ENCODE assay signal across 15 cellular contexts in genomic region chr6:71334768-71335167, GRCh38. TPM values are rescaled to one million over a fixed set of nuclear protein-coding genes. Genes with fewer than 3 reads are reported as not detected.
DNase-seq lines count a peak whose midpoint lies in the region; ATAC-seq and TF ChIP-seq lines count a peak whose summit lies in the region.
"Had no signal": no experiment of that assay in that cellular context is flagged by ENCODE, and none has a peak within 500 bp of the region (broad histone marks: within the 10 kb centered on the region; RNA-seq: fewer than 3 reads in every experiment).

No MANE protein-coding gene starts in this region.

- DNase-seq in activated naive CD4-positive, alpha-beta T cell treated with anti-CD3 and anti-CD28 coated beads, Interleukin-2, amount 50 U/mL, for 72 hours (ENCODE audit: low spot score in 2 of 2): no peak
- no peak for DNase-seq in activated naive CD4-positive, alpha-beta T cell treated with anti-CD3 and anti-CD28 coated beads, Interleukin-2, amount 10 ng/mL, durations not matched to agents 7 days and 5 days
- DNase-seq in WTC11 (ENCODE audit: low spot score): no peak
- DNase-seq in stimulated activated naive CD8-positive, alpha-beta T cell treated with anti-CD3 and anti-CD28 coated beads, Interleukin-15, Interleukin-2, amounts not matched to agents 100 U/mL and 50 U/mL, for 24 hours: no peak
- no peak for DNase-seq in NCI-H1694 (lab: John Stamatoyannopoulos, UW)
- no peak for DNase-seq in NCI-H82 treated with DMSO at 0.1 percent for 48 hours (lab: John Stamatoyannopoulos, UW; ENCODE audit: unreplicated experiment)
- DNase-seq: activated CD8-positive, alpha-beta memory T cell treated with anti-CD3 and anti-CD28 coated beads for 24 hours; activated naive CD4-positive, alpha-beta T cell treated with anti-CD3 and anti-CD28 coated beads for 36 hours; caudate nucleus; NCI-H1417; NCI-H524; T1000 had no signal

- no peak overlapping the region for H3K27ac Mint-ChIP-seq in activated naive CD4-positive, alpha-beta T cell treated with anti-CD3 and anti-CD28 coated beads, Interleukin-2, amount 50 U/mL, for 72 hours
- no peak overlapping the region for H3K27ac Mint-ChIP-seq in activated naive CD4-positive, alpha-beta T cell treated with anti-CD3 and anti-CD28 coated beads, Interleukin-2, amount 10 ng/mL, durations not matched to agents 7 days and 5 days
- H3K27ac Mint-ChIP-seq in WTC11: peak overlapping the region; percentile 54; the same call in 1 of the 2 replicates
- H3K27ac Mint-ChIP-seq: activated naive CD4-positive, alpha-beta T cell treated with anti-CD3 and anti-CD28 coated beads for 36 hours had no signal

- H3K4me1 Mint-ChIP-seq in activated naive CD4-positive, alpha-beta T cell treated with anti-CD3 and anti-CD28 coated beads, Interleukin-2, amount 10 ng/mL, durations not matched to agents 7 days and 5 days: no peaks in the 10 kb centered on the region
- H3K4me1 Mint-ChIP-seq in WTC11: peaks cover 25% of the 10 kb centered on the region

- TF ChIP-seq CTCF in WTC11 (IDR thresholded peaks at IDR 0.05): no peak

- no peaks in the 10 kb centered on the region for H3K9me3 Mint-ChIP-seq in activated naive CD4-positive, alpha-beta T cell treated with anti-CD3 and anti-CD28 coated beads, Interleukin-2, amount 50 U/mL, for 72 hours
- no peaks in the 10 kb centered on the region for H3K9me3 Mint-ChIP-seq in activated naive CD4-positive, alpha-beta T cell treated with anti-CD3 and anti-CD28 coated beads, Interleukin-2, amount 10 ng/mL, durations not matched to agents 7 days and 5 days
- H3K9me3 Mint-ChIP-seq in WTC11: peaks cover 11% of the 10 kb centered on the region
- H3K9me3 Mint-ChIP-seq: activated naive CD4-positive, alpha-beta T cell treated with anti-CD3 and anti-CD28 coated beads for 36 hours had no signal

- H3K27me3 Mint-ChIP-seq in activated naive CD4-positive, alpha-beta T cell treated with anti-CD3 and anti-CD28 coated beads, Interleukin-2, amount 10 ng/mL, durations not matched to agents 7 days and 5 days: peaks cover 5% of the 10 kb centered on the region
- H3K27me3 Mint-ChIP-seq in WTC11 (ENCODE audit: low read depth): no peaks in the 10 kb centered on the region

- CTCF ChIA-PET in activated naive CD4-positive, alpha-beta T cell treated with anti-CD3 and anti-CD28 coated beads, Interleukin-2, amount 10 ng/mL, durations not matched to agents 7 days and 5 days (lab: Charles Lee): no interaction called here
- CTCF ChIA-PET in WTC11 (lab: Charles Lee): no interaction called here

- no peaks in the 10 kb centered on the region for H3K36me3 Mint-ChIP-seq in activated naive CD4-positive, alpha-beta T cell treated with anti-CD3 and anti-CD28 coated beads, Interleukin-2, amount 50 U/mL, for 72 hours
- H3K36me3 Mint-ChIP-seq in activated naive CD4-positive, alpha-beta T cell treated with anti-CD3 and anti-CD28 coated beads, Interleukin-2, amount 10 ng/mL, durations not matched to agents 7 days and 5 days: no peaks in the 10 kb centered on the region
- no peaks in the 10 kb centered on the region for H3K36me3 Mint-ChIP-seq in WTC11

- ATAC-seq in activated naive CD4-positive, alpha-beta T cell treated with anti-CD3 and anti-CD28 coated beads, Interleukin-2, amount 50 U/mL, for 72 hours: peak; percentile 97
- peak; percentile 52 for ATAC-seq in HG03060 (IDR thresholded peaks at IDR 0.05; ENCODE audit: low read depth, unreplicated experiment)
- ATAC-seq in WTC11: no peak
- peak; percentile 73 for ATAC-seq in stimulated activated naive CD8-positive, alpha-beta T cell treated with anti-CD3 and anti-CD28 coated beads, Interleukin-15, Interleukin-2, amounts not matched to agents 100 U/mL and 50 U/mL, for 24 hours
- no peak for ATAC-seq in SK-N-SH treated with all-trans-retinoic acid at 6 μM for 48 hours
- ATAC-seq: HepG2 had no signal

- no peak overlapping the region for H3K4me3 Mint-ChIP-seq in activated naive CD4-positive, alpha-beta T cell treated with anti-CD3 and anti-CD28 coated beads, Interleukin-2, amount 10 ng/mL, durations not matched to agents 7 days and 5 days
- H3K4me3 Mint-ChIP-seq in WTC11: no peak overlapping the region
- H3K4me3 Mint-ChIP-seq: activated naive CD4-positive, alpha-beta T cell treated with anti-CD3 and anti-CD28 coated beads for 36 hours had no signal

- POLR2A ChIA-PET in WTC11 (lab: Charles Lee): no interaction called here

TF ChIP-seq in WTC11, 78 proteins besides CTCF, POLR2A, EP300 and RAD21 (continues in another document):
- TF ChIP-seq, protein P1, sequence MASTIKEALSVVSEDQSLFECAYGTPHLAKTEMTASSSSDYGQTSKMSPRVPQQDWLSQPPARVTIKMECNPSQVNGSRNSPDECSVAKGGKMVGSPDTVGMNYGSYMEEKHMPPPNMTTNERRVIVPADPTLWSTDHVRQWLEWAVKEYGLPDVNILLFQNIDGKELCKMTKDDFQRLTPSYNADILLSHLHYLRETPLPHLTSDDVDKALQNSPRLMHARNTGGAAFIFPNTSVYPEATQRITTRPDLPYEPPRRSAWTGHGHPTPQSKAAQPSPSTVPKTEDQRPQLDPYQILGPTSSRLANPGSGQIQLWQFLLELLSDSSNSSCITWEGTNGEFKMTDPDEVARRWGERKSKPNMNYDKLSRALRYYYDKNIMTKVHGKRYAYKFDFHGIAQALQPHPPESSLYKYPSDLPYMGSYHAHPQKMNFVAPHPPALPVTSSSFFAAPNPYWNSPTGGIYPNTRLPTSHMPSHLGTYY (CRISPR knock-in tag; IDR thresholded peaks at IDR 0.05): no peak
- TF ChIP-seq ZNF317 (CRISPR knock-in tag; IDR thresholded peaks at IDR 0.05; ENCODE audit: borderline replicate concordance, low read depth): no peak
- no peak for TF ChIP-seq JAZF1 (CRISPR knock-in tag; IDR thresholded peaks at IDR 0.05)
- no peak for TF ChIP-seq ELF4 (CRISPR knock-in tag; IDR thresholded peaks at IDR 0.05; ENCODE audit: low read depth)
- TF ChIP-seq SOX15 (CRISPR knock-in tag; IDR thresholded peaks at IDR 0.05): no peak
- TF ChIP-seq NR2C2 (CRISPR knock-in tag; IDR thresholded peaks at IDR 0.05): no peak
- no peak for TF ChIP-seq NR3C1 (CRISPR knock-in tag; conservative IDR thresholded peaks at IDR 0.05; ENCODE audit: low read depth)
- no peak for TF ChIP-seq KAT7 (CRISPR knock-in tag; IDR thresholded peaks at IDR 0.05; ENCODE audit: borderline replicate concordance)
- no peak for TF ChIP-seq CREM (CRISPR knock-in tag; IDR thresholded peaks at IDR 0.05)
- TF ChIP-seq OVOL2 (CRISPR knock-in tag; IDR thresholded peaks at IDR 0.05; ENCODE audit: borderline replicate concordance): no peak
- TF ChIP-seq ZNF232 (CRISPR knock-in tag; IDR thresholded peaks at IDR 0.05): no peak
- no peak for TF ChIP-seq RORB (CRISPR knock-in tag; IDR thresholded peaks at IDR 0.05)
- no peak for TF ChIP-seq ZSCAN18 (CRISPR knock-in tag; IDR thresholded peaks at IDR 0.05)

TF ChIP-seq in SK-N-SH treated with all-trans-retinoic acid at 6 μM for 48 hours, 23 proteins besides CTCF, POLR2A, EP300 and RAD21 (continues in another document):
- no peak for TF ChIP-seq RARB (CRISPR knock-in tag; IDR thresholded peaks at IDR 0.05)
- TF ChIP-seq BACH2 (CRISPR knock-in tag; IDR thresholded peaks at IDR 0.05; ENCODE audit: borderline replicate concordance): no peak
- TF ChIP-seq GLIS3 (CRISPR knock-in tag; IDR thresholded peaks at IDR 0.05): no peak
- TF ChIP-seq, protein P2, sequence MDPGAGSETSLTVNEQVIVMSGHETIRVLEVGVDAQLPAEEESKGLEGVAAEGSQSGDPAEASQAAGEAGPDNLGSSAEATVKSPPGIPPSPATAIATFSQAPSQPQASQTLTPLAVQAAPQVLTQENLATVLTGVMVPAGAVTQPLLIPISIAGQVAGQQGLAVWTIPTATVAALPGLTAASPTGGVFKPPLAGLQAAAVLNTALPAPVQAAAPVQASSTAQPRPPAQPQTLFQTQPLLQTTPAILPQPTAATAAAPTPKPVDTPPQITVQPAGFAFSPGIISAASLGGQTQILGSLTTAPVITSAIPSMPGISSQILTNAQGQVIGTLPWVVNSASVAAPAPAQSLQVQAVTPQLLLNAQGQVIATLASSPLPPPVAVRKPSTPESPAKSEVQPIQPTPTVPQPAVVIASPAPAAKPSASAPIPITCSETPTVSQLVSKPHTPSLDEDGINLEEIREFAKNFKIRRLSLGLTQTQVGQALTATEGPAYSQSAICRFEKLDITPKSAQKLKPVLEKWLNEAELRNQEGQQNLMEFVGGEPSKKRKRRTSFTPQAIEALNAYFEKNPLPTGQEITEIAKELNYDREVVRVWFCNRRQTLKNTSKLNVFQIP (CRISPR knock-in tag; IDR thresholded peaks at IDR 0.05; ENCODE audit: borderline replicate concordance, low read depth): no peak
- TF ChIP-seq, protein P3, sequence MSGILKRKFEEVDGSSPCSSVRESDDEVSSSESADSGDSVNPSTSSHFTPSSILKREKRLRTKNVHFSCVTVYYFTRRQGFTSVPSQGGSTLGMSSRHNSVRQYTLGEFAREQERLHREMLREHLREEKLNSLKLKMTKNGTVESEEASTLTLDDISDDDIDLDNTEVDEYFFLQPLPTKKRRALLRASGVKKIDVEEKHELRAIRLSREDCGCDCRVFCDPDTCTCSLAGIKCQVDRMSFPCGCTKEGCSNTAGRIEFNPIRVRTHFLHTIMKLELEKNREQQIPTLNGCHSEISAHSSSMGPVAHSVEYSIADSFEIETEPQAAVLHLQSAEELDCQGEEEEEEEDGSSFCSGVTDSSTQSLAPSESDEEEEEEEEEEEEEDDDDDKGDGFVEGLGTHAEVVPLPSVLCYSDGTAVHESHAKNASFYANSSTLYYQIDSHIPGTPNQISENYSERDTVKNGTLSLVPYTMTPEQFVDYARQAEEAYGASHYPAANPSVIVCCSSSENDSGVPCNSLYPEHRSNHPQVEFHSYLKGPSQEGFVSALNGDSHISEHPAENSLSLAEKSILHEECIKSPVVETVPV (CRISPR knock-in tag; IDR thresholded peaks at IDR 0.05): no peak
- TF ChIP-seq ZNF565 (CRISPR knock-in tag; conservative IDR thresholded peaks at IDR 0.05; ENCODE audit: low read depth): no peak
- no peak for TF ChIP-seq ZNF70 (CRISPR knock-in tag; IDR thresholded peaks at IDR 0.05)
- TF ChIP-seq ZFP3 (CRISPR knock-in tag; IDR thresholded peaks at IDR 0.05): no peak
- TF ChIP-seq CSDC2 (CRISPR knock-in tag; IDR thresholded peaks at IDR 0.05): no peak
- no peak for TF ChIP-seq ESRRG (CRISPR knock-in tag; IDR thresholded peaks at IDR 0.05)
- TF ChIP-seq ARNTL (CRISPR knock-in tag; IDR thresholded peaks at IDR 0.05; ENCODE audit: borderline replicate concordance, low read depth): no peak
- no peak for TF ChIP-seq PPARA (CRISPR knock-in tag; IDR thresholded peaks at IDR 0.05; ENCODE audit: borderline replicate concordance)

RNA-seq across cellular contexts. Expression of gene OGFRL1, which starts 46.2 kb away (rescaled TPM):
- total RNA-seq in activated naive CD4-positive, alpha-beta T cell treated with anti-CD3 and anti-CD28 coated beads, Interleukin-2, amount 50 U/mL, for 72 hours: 1 to 10 TPM; 1.3 to 4.2 TPM
- 3.8 to 5.4 TPM (median 4.0 TPM) in 3 replicates for total RNA-seq in WTC11 (2021)

Comparison
In these comparisons a context has a peak if more than half of its experiments do, and no peak if none do; other contexts are left out.
1. ATAC-seq: peak in activated naive CD4-positive, alpha-beta T cell treated with anti-CD3 and anti-CD28 coated beads, Interleukin-2, amount 50 U/mL, for 72 hours (2 of 2), HG03060 (single experiment) and stimulated activated naive CD8-positive, alpha-beta T cell treated with anti-CD3 and anti-CD28 coated beads, Interleukin-15, Interleukin-2, amounts not matched to agents 100 U/mL and 50 U/mL, for 24 hours (single experiment); none in WTC11 (single experiment) and SK-N-SH treated with all-trans-retinoic acid at 6 μM for 48 hours (single experiment).